18 cellular contexts compared by ENCODE assay signal in genomic region chr21:28541371-28542112, GRCh38.
"Had no signal": no experiment of that assay in that cellular context is flagged by ENCODE, and none has a peak within 500 bp of the region (broad histone marks: within the 10 kb centered on the region; RNA-seq: fewer than 3 reads in every experiment).

No MANE protein-coding gene starts in this region.

- H3K27ac ChIP-seq: foreskin keratinocyte had no signal

- FAIRE-seq: TTC549 had no signal

- DNase-seq: activated CD4-positive, alpha-beta T cell treated with anti-CD3 and anti-CD28 coated beads for 48 hours; activated CD8-positive, alpha-beta memory T cell treated with anti-CD3 and anti-CD28 coated beads, Interleukin-2, amount 50 U/mL, for 4 hours; activated CD8-positive, alpha-beta T cell treated with anti-CD3 and anti-CD28 coated beads, Interleukin-2, amount 10 ng/mL, durations not matched to agents 7 days and 5 days; activated effector memory CD4-positive, alpha-beta T cell treated with anti-CD3 and anti-CD28 coated beads, Interleukin-2, amount 50 U/mL, for 16 hours; activated naive CD8-positive, alpha-beta T cell treated with anti-CD3 and anti-CD28 coated beads for 36 hours; activated T-cell treated with anti-CD3 and anti-CD28 coated beads, Interleukin-2, amount 50 U/mL, for 48 hours; anterior cingulate cortex; cerebellar nuclear complex; endodermal cell; foreskin keratinocyte; kidney glomerular epithelial cell; mesendoderm; natural killer cell; stimulated activated CD4-positive, alpha-beta T cell treated with anti-CD3 and anti-CD28 coated beads, Interleukin-2, amount 100 ng/mL, for 48 hours; T-helper 17 cell had no signal

- H3K27me3 ChIP-seq: foreskin keratinocyte had no signal

- ATAC-seq: activated CD8-positive, alpha-beta T cell treated with anti-CD3 and anti-CD28 coated beads, Interleukin-2, amount 10 ng/mL, durations not matched to agents 7 days and 5 days; natural killer cell; stimulated activated memory B cell treated with anti-CD40 and anti-IgM and Interleukin-4, amounts not matched to agents 10 μg/mL and 1 μg/mL and 100 μg/mL, for 72 hours; T-helper 17 cell; WTC11 had no signal
